Comparison of ENCODE assay signal across 2 cellular contexts in genomic region chr19:19315444-19315843, GRCh38.
TF ChIP-seq lines count a peak whose summit lies in the region.

No MANE protein-coding gene starts in this region.

TF ChIP-seq in HepG2, 621 proteins besides CTCF, POLR2A, EP300 and RAD21:
- TF ChIP-seq ISL2 (CRISPR knock-in tag; IDR thresholded peaks at IDR 0.05) (no peak), TFDP1 (CRISPR knock-in tag; IDR thresholded peaks at IDR 0.05; ENCODE audit: borderline replicate concordance) (no peak), ZBED4 (CRISPR knock-in tag; IDR thresholded peaks at IDR 0.05; ENCODE audit: borderline replicate concordance) (no peak), STAT5B (CRISPR knock-in tag; IDR thresholded peaks at IDR 0.05) (no peak), SRSF9 (IDR thresholded peaks at IDR 0.05; ENCODE audit: borderline replicate concordance, insufficient read depth, low read depth, low read length, poor library complexity, severe bottlenecking) (no peak), KAT8 (CRISPR knock-in tag; IDR thresholded peaks at IDR 0.05) (no peak), ATRX (CRISPR knock-in tag; IDR thresholded peaks at IDR 0.05; ENCODE audit: borderline replicate concordance) (no peak), ZBTB25 (CRISPR knock-in tag; IDR thresholded peaks at IDR 0.05) (no peak)

TF ChIP-seq in K562, 482 proteins besides CTCF, POLR2A, EP300 and RAD21:
- no peak for TF ChIP-seq ZNF212 (CRISPR knock-in tag; IDR thresholded peaks at IDR 0.05)
- no peak for TF ChIP-seq KLF6 (CRISPR knock-in tag; IDR thresholded peaks at IDR 0.05; ENCODE audit: borderline replicate concordance)
- TF ChIP-seq SLC30A9 (CRISPR knock-in tag; IDR thresholded peaks at IDR 0.05): no peak
- no peak for TF ChIP-seq SRSF1 (IDR thresholded peaks at IDR 0.05; ENCODE audit: low read depth, low read length)
- TF ChIP-seq STAT5A (IDR thresholded peaks at IDR 0.05; ENCODE audit: borderline replicate concordance, low read length): no peak
- no peak for TF ChIP-seq DDX20 (tag; IDR thresholded peaks at IDR 0.05; ENCODE audit: low read depth)
- no peak for TF ChIP-seq MTA2 (IDR thresholded peaks at IDR 0.05; ENCODE audit: low read depth)
- no peak for TF ChIP-seq ZSCAN29 (IDR thresholded peaks at IDR 0.05)
